15 cellular contexts compared by ENCODE assay signal in genomic region chr11:4697583-4697982, GRCh38. TPM values are rescaled to one million over a fixed set of nuclear protein-coding genes. Genes with fewer than 3 reads are reported as not detected.
DNase-seq lines count a peak whose midpoint lies in the region; ATAC-seq and TF ChIP-seq lines count a peak whose summit lies in the region.
"Had no signal": no experiment of that assay in that cellular context is flagged by ENCODE, and none has a peak within 500 bp of the region (broad histone marks: within the 10 kb centered on the region; RNA-seq: fewer than 3 reads in every experiment).

Gene OR51E2 (minus strand): TSS chr11:4697853. CDS start chr11:4682711, 15,142 bp downstream.

- ATAC-seq in GM21619 (IDR thresholded peaks at IDR 0.05; ENCODE audit: unreplicated experiment) (no peak), GM19023 (IDR thresholded peaks at IDR 0.05; ENCODE audit: unreplicated experiment) (no peak), HG03521 (IDR thresholded peaks at IDR 0.05; ENCODE audit: unreplicated experiment) (no peak)
- ATAC-seq: upper lobe of right lung had no signal

- peak in 3 of 4 donors; percentile 6 to 44 (median 30) for TF ChIP-seq EP300 in sigmoid colon (IDR thresholded peaks at IDR 0.05)

- H3K4me3 ChIP-seq in GM23248 (no peak within 1 kb of the TSS), endodermal cell (ENCODE audit: low read length) (no peak within 1 kb of the TSS), sigmoid colon (peak within 1 kb of the TSS in 3 of 4 donors; percentile 2 to 39 (median 26))
- H3K4me3 ChIP-seq: upper lobe of right lung had no signal

- no peaks in the 10 kb centered on the region for H3F3A ChIP-seq in GM23248 (ENCODE audit: insufficient read depth)

- TF ChIP-seq POLR2A in sigmoid colon (IDR thresholded peaks at IDR 0.05), result no peak

- H3K9me3 Mint-ChIP-seq in endodermal cell, result no peaks in the 10 kb centered on the region
- H3K9me3 Mint-ChIP-seq: memory B cell had no signal

- no peaks in the 10 kb centered on the region for H3K9me2 ChIP-seq in GM23248 (ENCODE audit: insufficient read depth)

- TF ChIP-seq CTCF in endodermal cell (conservative IDR thresholded peaks at IDR 0.05) (peak; percentile 11), sigmoid colon (IDR thresholded peaks at IDR 0.05) (no peak)

- intact Hi-C loops in sigmoid colon (cut with DNase I), result loop anchor here (5.0 kb wide), 1 partner anchor 55 kb away; the partner anchor contains the start of gene OR51E1

- H3K4me3 Mint-ChIP-seq in endodermal cell, result no peak within 1 kb of the TSS
- H3K4me3 Mint-ChIP-seq: memory B cell had no signal

- 11 to 23% methylated on average over 3 of the region's 3 CpGs for WGBS in GM23248 (ENCODE audit: low coverage in 1 of 2, low lambda C conversion rate in 2 of 2, missing lambda C conversion rate in 2 of 2), 2 experiments
- 87 to 100% methylated on average over 1 to 3 of the region's 3 CpGs for WGBS in endodermal cell (ENCODE audit: insufficient coverage in 1 of 2, insufficient read length in 1 of 2), 2 experiments
- WGBS in sigmoid colon, 2 donors, result 56 to 69% methylated on average over 3 of the region's 3 CpGs

- H3K36me3 ChIP-seq in GM23248 (ENCODE audit: low read depth) (no peaks in the 10 kb centered on the region), endodermal cell (ENCODE audit: control insufficient read depth, insufficient read depth, low read length) (no peaks in the 10 kb centered on the region), sigmoid colon (no peaks in the 10 kb centered on the region)
- H3K36me3 ChIP-seq: upper lobe of right lung had no signal

- H3K36me3 Mint-ChIP-seq in endodermal cell (ENCODE audit: low read depth), result no peaks in the 10 kb centered on the region
- H3K36me3 Mint-ChIP-seq: memory B cell had no signal

- no peaks in the 10 kb centered on the region for H3K27me3 Mint-ChIP-seq in endodermal cell (ENCODE audit: insufficient read depth)

- H3K9me3 ChIP-seq in GM23248 (ENCODE audit: low read depth), result no peaks in the 10 kb centered on the region
- peaks cover 7% of the 10 kb centered on the region for H3K9me3 ChIP-seq in endodermal cell (ENCODE audit: control insufficient read depth, low read length)
- H3K9me3 ChIP-seq in sigmoid colon, result no peaks in the 10 kb centered on the region
- H3K9me3 ChIP-seq: Caco-2, upper lobe of right lung had no signal

- H3K4me2 ChIP-seq in GM23248 (ENCODE audit: unreplicated experiment), result no peak within 1 kb of the TSS

- no peak within 1 kb of the TSS for H3K27ac ChIP-seq in GM23248
- no peak within 1 kb of the TSS for H3K27ac ChIP-seq in endodermal cell (ENCODE audit: low read depth, low read length)
- peak within 1 kb of the TSS in 3 of 4 donors; percentile 35 to 73 (median 72) for H3K27ac ChIP-seq in sigmoid colon
- H3K27ac ChIP-seq: upper lobe of right lung had no signal

- DNase-seq in GM23248 (peak; percentile 15), NCI-H69 (lab: John Stamatoyannopoulos, UW) (peak; percentile 96), endodermal cell (peak; percentile 61), sigmoid colon (peak; percentile 71), NCI-H82 (lab: John Stamatoyannopoulos, UW) (no peak)
- DNase-seq: activated CD4-positive, CD25-positive, alpha-beta regulatory T cell; dermis blood vessel endothelial cell; SIG-M5; upper lobe of right lung had no signal

- no peaks in the 10 kb centered on the region for H3K79me2 ChIP-seq in GM23248 (ENCODE audit: insufficient read depth)

- H4K20me1 ChIP-seq in GM23248 (ENCODE audit: insufficient read depth), result no peaks in the 10 kb centered on the region

- no peaks in the 10 kb centered on the region for H3K4me1 Mint-ChIP-seq in endodermal cell
- H3K4me1 Mint-ChIP-seq: memory B cell had no signal

- no peak within 1 kb of the TSS for H3K27ac Mint-ChIP-seq in endodermal cell
- H3K27ac Mint-ChIP-seq: memory B cell had no signal

- in situ Hi-C loops in GM23248 (cut with MboI), result no loop called here

- H3K4me1 ChIP-seq in GM23248 (ENCODE audit: insufficient read depth) (no peaks in the 10 kb centered on the region), endodermal cell (ENCODE audit: control insufficient read depth, insufficient read depth, low read length) (peaks cover 4% of the 10 kb centered on the region), sigmoid colon (peaks cover 0 to 44% (median 24%) of the 10 kb centered on the region in 4 donors)
- H3K4me1 ChIP-seq: Caco-2, upper lobe of right lung had no signal

- H3K27me3 ChIP-seq in GM23248 (replicated peaks; ENCODE audit: insufficient read depth), result no peaks in the 10 kb centered on the region
- H3K27me3 ChIP-seq in endodermal cell (ENCODE audit: control insufficient read depth, insufficient read depth, low read length, poor library complexity, severe bottlenecking), result no peaks in the 10 kb centered on the region
- no peaks in the 10 kb centered on the region for H3K27me3 ChIP-seq in sigmoid colon
- H3K27me3 ChIP-seq: upper lobe of right lung had no signal

- no peak within 1 kb of the TSS for H2AFZ ChIP-seq in GM23248

- H3K9ac ChIP-seq in GM23248 (no peak within 1 kb of the TSS), endodermal cell (ENCODE audit: extremely low read depth, low read length, poor library complexity, severe bottlenecking) (no peak within 1 kb of the TSS)

RNA-seq across cellular contexts. Expression of gene OR51E2, which starts in this region (rescaled TPM):
- not detected in 2 replicates for total RNA-seq in GM23248 (2014; rRNA removed; shearing (Covaris generic))
- polyA plus RNA-seq in GM23248 (2016; fragmentation: Nextera tagmentation; extraction: Ambion mirVana) (not detected in 2 replicates), sigmoid colon (under 1 TPM in 1 of 3 donors, not detected in 2; 0.63 TPM)
- total RNA-seq in endodermal cell (not detected), sigmoid colon (10 to 100 TPM in 2 of 4 donors, 1 to 10 TPM in 2; 1.3 to 24.8 (median 7.1) TPM)
- not detected for polyA plus RNA-seq in endodermal cell (2013, experiment 1 of 2)
- polyA plus RNA-seq in endodermal cell (2013, experiment 2 of 2), result not detected
- total RNA-seq: Caco-2, dermis blood vessel endothelial cell, renal cortical epithelial cell, upper lobe of right lung had no signal

Comparison
In these comparisons a context has a peak if more than half of its experiments do, and no peak if none do; other contexts are left out.
1. Peak in DNase-seq in GM23248; RNA of the gene not detected or under 1 TPM.
2. Peak in DNase-seq in endodermal cell; RNA of the gene not detected or under 1 TPM.
3. H3K27ac ChIP-seq: peak in sigmoid colon (3 of 4); none in GM23248 (single experiment) and endodermal cell (single experiment).
4. H3K4me3 ChIP-seq: peak in sigmoid colon (3 of 4); none in GM23248 (single experiment) and endodermal cell (single experiment).